Comparison of ENCODE assay signal across 26 cellular contexts in genomic region chr9:99922711-99923030, GRCh38. TPM values are rescaled to one million over a fixed set of nuclear protein-coding genes. Genes with fewer than 3 reads are reported as not detected.
DNase-seq lines count a peak whose midpoint lies in the region; ATAC-seq and TF ChIP-seq lines count a peak whose summit lies in the region.
"Had no signal": no experiment of that assay in that cellular context is flagged by ENCODE, and none has a peak within 500 bp of the region (broad histone marks: within the 10 kb centered on the region; RNA-seq: fewer than 3 reads in every experiment).

No MANE protein-coding gene starts in this region.

- H3K36me3 ChIP-seq in cardiac muscle cell (peaks cover 12% of the 10 kb centered on the region), endodermal cell (ENCODE audit: control insufficient read depth, insufficient read depth, low read length) (peaks cover 35% of the 10 kb centered on the region)

- no peak for DNase-seq in T-helper 2 cell treated with Interferon-gamma antibody and Interleukin-4, amounts not matched to agents 5 μg/mL and 100 μg/mL, for 36 hours (ENCODE audit: low spot score)
- no peak for DNase-seq in T-helper 2 cell
- DNase-seq in cardiac muscle cell (ENCODE audit: low read depth in 1 of 2, low spot score in 1 of 2), result no peak
- DNase-seq in Right ventricle myocardium inferior (ENCODE audit: missing footprints), result no peak
- DNase-seq in endodermal cell, result no peak
- no peak for DNase-seq in GDM1 (lab: John Stamatoyannopoulos, UW)
- DNase-seq in NCI-H2029 treated with DMSO at 0.1 percent for 48 hours (lab: John Stamatoyannopoulos, UW), result no peak
- DNase-seq: ACHN; CD4-positive, alpha-beta memory T cell; COR-L47; DMS53; GOT3; HCEC 1CT; NCI-H1048; NCI-H1417; NCI-H1694; NCI-H2081; NCI-H2227 treated with DMSO at 0.1 percent for 48 hours; NCI-H510A; NCI-H69; RPMI8226; SHP77 had no signal

- H3K9ac ChIP-seq in endodermal cell (ENCODE audit: extremely low read depth, low read length, poor library complexity, severe bottlenecking), result no peak overlapping the region
- H3K9ac ChIP-seq: BLaER1, KMS-11 had no signal

- peak overlapping the region; percentile 21 for H3K27ac Mint-ChIP-seq in T-helper 2 cell treated with Interferon-gamma antibody and Interleukin-4, amounts not matched to agents 5 μg/mL and 100 μg/mL, for 36 hours
- no peak overlapping the region for H3K27ac Mint-ChIP-seq in endodermal cell

- intact Hi-C loops in Right ventricle myocardium inferior (cut with DNase I), result no loop called here

- no peak for ATAC-seq in Right ventricle myocardium inferior
- ATAC-seq: GM12878 had no signal

- H3K27me3 ChIP-seq in cardiac muscle cell (no peaks in the 10 kb centered on the region), endodermal cell (ENCODE audit: control insufficient read depth, insufficient read depth, low read length, poor library complexity, severe bottlenecking) (no peaks in the 10 kb centered on the region)
- H3K27me3 ChIP-seq: BLaER1 had no signal

- no peaks in the 10 kb centered on the region for H3K9me3 ChIP-seq in cardiac muscle cell (ENCODE audit: low read depth)
- H3K9me3 ChIP-seq in endodermal cell (ENCODE audit: control insufficient read depth, low read length), result peaks cover 46% of the 10 kb centered on the region

- H3K36me3 Mint-ChIP-seq in T-helper 2 cell treated with Interferon-gamma antibody and Interleukin-4, amounts not matched to agents 5 μg/mL and 100 μg/mL, for 36 hours (ENCODE audit: low read depth), result peaks cover 70% of the 10 kb centered on the region
- H3K36me3 Mint-ChIP-seq in endodermal cell (ENCODE audit: low read depth), result peaks cover 66% of the 10 kb centered on the region

- H3K4me3 ChIP-seq in cardiac muscle cell (no peak overlapping the region), endodermal cell (ENCODE audit: low read length) (peak overlapping the region; percentile 39)
- H3K4me3 ChIP-seq: BLaER1, GM12878 had no signal

- peak overlapping the region; percentile 43 for H3K27ac ChIP-seq in cardiac muscle cell
- no peak overlapping the region for H3K27ac ChIP-seq in endodermal cell (ENCODE audit: low read depth, low read length)
- H3K27ac ChIP-seq: 22Rv1, BLaER1, KMS-11 had no signal

- no peaks in the 10 kb centered on the region for H3K4me1 ChIP-seq in cardiac muscle cell (ENCODE audit: low read depth)
- peaks cover 4% of the 10 kb centered on the region for H3K4me1 ChIP-seq in endodermal cell (ENCODE audit: control insufficient read depth, insufficient read depth, low read length)
- H3K4me1 ChIP-seq: BLaER1 had no signal

- TF ChIP-seq CTCF in cardiac muscle cell (IDR thresholded peaks at IDR 0.05; ENCODE audit: low read depth, low read length), result no peak
- TF ChIP-seq CTCF in endodermal cell (conservative IDR thresholded peaks at IDR 0.05), result no peak

- no peaks in the 10 kb centered on the region for H3K27me3 Mint-ChIP-seq in T-helper 2 cell treated with Interferon-gamma antibody and Interleukin-4, amounts not matched to agents 5 μg/mL and 100 μg/mL, for 36 hours (ENCODE audit: low read depth)
- H3K27me3 Mint-ChIP-seq in endodermal cell (ENCODE audit: insufficient read depth), result no peaks in the 10 kb centered on the region
- H3K27me3 Mint-ChIP-seq: CD4-positive, alpha-beta memory T cell had no signal

- H3K4me3 Mint-ChIP-seq in T-helper 2 cell treated with Interferon-gamma antibody and Interleukin-4, amounts not matched to agents 5 μg/mL and 100 μg/mL, for 36 hours, result no peak overlapping the region
- H3K4me3 Mint-ChIP-seq in endodermal cell, result no peak overlapping the region

- peaks cover 28% of the 10 kb centered on the region for H3K4me1 Mint-ChIP-seq in T-helper 2 cell treated with Interferon-gamma antibody and Interleukin-4, amounts not matched to agents 5 μg/mL and 100 μg/mL, for 36 hours (ENCODE audit: low read depth)
- H3K4me1 Mint-ChIP-seq in endodermal cell, result peaks cover 26% of the 10 kb centered on the region

- peaks cover 24% of the 10 kb centered on the region for H3K9me3 Mint-ChIP-seq in T-helper 2 cell treated with Interferon-gamma antibody and Interleukin-4, amounts not matched to agents 5 μg/mL and 100 μg/mL, for 36 hours
- H3K9me3 Mint-ChIP-seq in endodermal cell, result peaks cover 37% of the 10 kb centered on the region

RNA-seq across cellular contexts. Expression of gene STX17, which starts 16.2 kb away (rescaled TPM):
- total RNA-seq in cardiac muscle cell, result 16.5 and 34.8 TPM in 2 replicates
- polyA plus RNA-seq in cardiac muscle cell, result 20.4 and 27.4 TPM in 2 replicates
- total RNA-seq in Right ventricle myocardium inferior, result 25.0 TPM
- total RNA-seq in endodermal cell, result 10 to 100 TPM; 31.6 to 47.4 TPM
- 16.8 TPM for polyA plus RNA-seq in endodermal cell (2013, experiment 1 of 2)
- 23.0 TPM for polyA plus RNA-seq in endodermal cell (2013, experiment 2 of 2)
